ENCODE assay signal across 13 cellular contexts in genomic region chr2:9549420-9549819, GRCh38. TPM values are rescaled to one million over a fixed set of nuclear protein-coding genes. Genes with fewer than 3 reads are reported as not detected.
A peak's percentile ranks its signal among the peaks of the same experiment; 100 is the strongest.
DNase-seq lines count a peak whose midpoint lies in the region; ATAC-seq and TF ChIP-seq lines count a peak whose summit lies in the region.
"Had no signal": no experiment of that assay in that cellular context is flagged by ENCODE, and none has a peak within 500 bp of the region (broad histone marks: within the 10 kb centered on the region; RNA-seq: fewer than 3 reads in every experiment).

No MANE protein-coding gene starts in this region.

- no peak overlapping the region for H4K91ac ChIP-seq in mesenchymal stem cell (ENCODE audit: low read length)

- TF ChIP-seq CTCF in DOHH2 (IDR thresholded peaks at IDR 0.05; ENCODE audit: low read depth, low read length, poor library complexity, severe bottlenecking), result no peak

- WGBS in mesenchymal stem cell, result 96% methylated on average over 9 of the region's 9 CpGs

- H4K20me1 ChIP-seq in DOHH2 (ENCODE audit: control insufficient read depth, insufficient read depth, low read depth, low read length), result no peaks in the 10 kb centered on the region

- H2AK5ac ChIP-seq in mesenchymal stem cell (ENCODE audit: low read length, severe bottlenecking), result peak overlapping the region; percentile 36

- no peak overlapping the region for H2AFZ ChIP-seq in mesenchymal stem cell (ENCODE audit: low read depth, low read length)

- H2BK15ac ChIP-seq in mesenchymal stem cell (ENCODE audit: low read depth, poor library complexity, severe bottlenecking), result no peak overlapping the region

- H2BK5ac ChIP-seq in mesenchymal stem cell (ENCODE audit: low read depth, low read length, poor library complexity, severe bottlenecking), result no peak overlapping the region

- H3K4ac ChIP-seq in mesenchymal stem cell (ENCODE audit: low read depth in 1 of 2, low read length in 2 of 2), result no peak overlapping the region

- H3K36me3 ChIP-seq in DOHH2 (ENCODE audit: control insufficient read depth, low read length), result peaks cover 13% of the 10 kb centered on the region; the same call in 1 of the 2 replicates
- H3K36me3 ChIP-seq in mesenchymal stem cell (ENCODE audit: control insufficient read depth in 1 of 2, insufficient read depth in 2 of 2, low read depth in 1 of 2, low read length in 2 of 2), result no peaks in the 10 kb centered on the region
- H3K36me3 ChIP-seq: SJSA1 had no signal

- DNase-seq in mesenchymal stem cell (no peak), AG08395 (ENCODE audit: low spot score) (no peak), NOMO-1 (lab: John Stamatoyannopoulos, UW; ENCODE audit: unreplicated experiment in 2 of 2) (no peak)
- DNase-seq: activated CD4-positive, alpha-beta T cell treated with anti-CD3 and anti-CD28 coated beads, Interleukin-2, amount 10 ng/mL, durations not matched to agents 24 days and 14 days; activated T-cell treated with anti-CD3 and anti-CD28 coated beads, Interleukin-2, amount 50 U/mL, for 72 hours; NCI-H1694; substantia nigra had no signal

- H3K23ac ChIP-seq in mesenchymal stem cell (ENCODE audit: low read length in 2 of 2), result no peak overlapping the region

- H3K14ac ChIP-seq in mesenchymal stem cell (ENCODE audit: low read length in 2 of 2), result no peak overlapping the region

- no peaks in the 10 kb centered on the region for H3K9me2 ChIP-seq in DOHH2 (replicated peaks; ENCODE audit: control insufficient read depth, low read length)

- no peaks in the 10 kb centered on the region for H3K79me1 ChIP-seq in mesenchymal stem cell (replicated peaks; ENCODE audit: low read length, poor library complexity, severe bottlenecking)

- no peak overlapping the region for H4K8ac ChIP-seq in mesenchymal stem cell (ENCODE audit: low read length)

- peak; percentile 37; the same call in 1 of the 2 replicates for TF ChIP-seq POLR2A in Raji (IDR thresholded peaks at IDR 0.05; ENCODE audit: insufficient read depth, low read depth, low read length)

- H3K4me3 ChIP-seq in DOHH2 (ENCODE audit: low read length), result peak overlapping the region; percentile 72
- no peak overlapping the region for H3K4me3 ChIP-seq in mesenchymal stem cell (ENCODE audit: insufficient read depth in 1 of 2, low read depth in 1 of 2, low read length in 2 of 2)
- H3K4me3 ChIP-seq: SJSA1 had no signal

- peaks cover 88% of the 10 kb centered on the region for H3K79me2 ChIP-seq in DOHH2 (ENCODE audit: control insufficient read depth, low read length)

- no peak overlapping the region for H3K18ac ChIP-seq in mesenchymal stem cell (ENCODE audit: low read depth in 1 of 2, low read length in 2 of 2)

- H3F3A ChIP-seq in DOHH2 (ENCODE audit: control insufficient read depth, insufficient read depth), result peaks cover 70% of the 10 kb centered on the region

- H3K4me1 ChIP-seq in DOHH2 (ENCODE audit: control insufficient read depth, low read length) (peaks cover 97% of the 10 kb centered on the region), mesenchymal stem cell (ENCODE audit: control insufficient read depth, insufficient read depth, low read depth, low read length) (peaks cover 20% of the 10 kb centered on the region)

- H3K4me2 ChIP-seq in DOHH2 (ENCODE audit: low read length) (peak overlapping the region; percentile 96), mesenchymal stem cell (ENCODE audit: low read length, poor library complexity, severe bottlenecking) (no peak overlapping the region)

- ATAC-seq in GM21423 (IDR thresholded peaks at IDR 0.05; ENCODE audit: unreplicated experiment) (peak; percentile 22), GM19324 (IDR thresholded peaks at IDR 0.05; ENCODE audit: low FRiP score, unreplicated experiment) (no peak), HG03175 (IDR thresholded peaks at IDR 0.05; ENCODE audit: unreplicated experiment) (no peak)

- no peak overlapping the region for H2BK12ac ChIP-seq in mesenchymal stem cell (ENCODE audit: low read length in 2 of 2)

- no peaks in the 10 kb centered on the region for H3K9me3 ChIP-seq in DOHH2 (ENCODE audit: control insufficient read depth, insufficient read depth, low read length)
- no peaks in the 10 kb centered on the region for H3K9me3 ChIP-seq in mesenchymal stem cell (ENCODE audit: control insufficient read depth, low read length)
- H3K9me3 ChIP-seq: SJSA1 had no signal

- H3K27ac ChIP-seq in DOHH2 (ENCODE audit: low read depth, low read length) (peak overlapping the region; percentile 96), mesenchymal stem cell (ENCODE audit: low read length, poor library complexity, severe bottlenecking) (no peak overlapping the region)
- H3K27ac ChIP-seq: SJSA1 had no signal

- H3K9ac ChIP-seq in mesenchymal stem cell (ENCODE audit: low read length), result no peak overlapping the region

- H2BK120ac ChIP-seq in mesenchymal stem cell (ENCODE audit: low read depth, low read length), result no peak overlapping the region

- H3K27me3 ChIP-seq in DOHH2 (ENCODE audit: control insufficient read depth, low read length) (no peaks in the 10 kb centered on the region), mesenchymal stem cell (ENCODE audit: control insufficient read depth in 1 of 2, insufficient read depth in 1 of 2, low read length in 2 of 2) (no peaks in the 10 kb centered on the region)
- H3K27me3 ChIP-seq: SJSA1 had no signal

RNA-seq across cellular contexts. Expression of gene ADAM17, which starts 6.2 kb away (rescaled TPM):
- polyA plus RNA-seq in mesenchymal stem cell (2013, experiment 1 of 2), result 29.8 TPM
- polyA plus RNA-seq in mesenchymal stem cell (2013, experiment 2 of 2), result 29.7 TPM
